1 cellular context compared by ENCODE assay signal in the genomic region with DNA sequence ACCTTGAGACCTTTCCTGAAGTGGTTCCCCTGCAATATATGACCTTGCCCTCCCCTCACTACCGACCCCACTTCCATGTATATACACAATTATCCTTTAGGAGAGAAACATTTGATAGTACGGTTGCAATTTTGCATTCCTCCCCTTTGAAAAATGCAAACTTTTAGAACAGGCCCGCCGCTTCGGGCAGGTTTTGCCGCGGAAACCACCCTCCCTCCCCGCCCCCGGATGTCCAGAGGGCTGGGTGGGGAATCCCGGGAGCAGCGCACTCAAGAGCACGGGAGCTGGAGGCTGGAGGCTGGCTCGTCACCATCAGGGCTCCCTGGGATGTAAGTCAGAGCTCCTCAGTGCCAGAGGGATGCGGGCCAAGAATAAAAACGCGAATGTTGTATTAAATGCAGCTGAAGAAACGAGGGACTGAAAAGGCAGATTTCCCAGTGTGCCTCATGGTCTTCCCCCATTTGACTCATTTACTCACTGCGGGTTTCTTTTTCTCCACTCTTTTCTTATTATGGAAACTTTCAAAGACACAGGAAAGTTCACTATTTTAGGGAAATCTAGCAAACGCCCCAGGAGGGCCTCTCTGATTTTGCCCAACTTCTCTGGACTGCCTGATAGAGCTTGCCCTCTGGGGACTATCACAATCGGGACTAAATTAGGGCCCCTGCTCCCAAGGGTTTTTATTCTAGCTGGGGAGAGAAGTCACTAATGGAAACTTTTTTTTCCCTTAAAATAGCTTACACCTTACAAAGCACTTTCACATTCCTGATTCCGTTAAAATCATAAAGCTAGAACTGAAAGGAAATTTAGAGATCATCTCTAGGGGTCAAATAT.
A peak's percentile ranks its signal among the peaks of the same experiment; 100 is the strongest.
TF ChIP-seq lines count a peak whose summit lies in the region.

No MANE protein-coding gene starts in this region.

TF ChIP-seq in H1, 55 proteins besides CTCF, POLR2A, EP300 and RAD21:
- TF ChIP-seq EGR1 (IDR thresholded peaks at IDR 0.05; ENCODE audit: borderline replicate concordance, low read depth, low read length) (0 out of 2 replicates have a peak, but pooled peaks have one; percentile 34), SUZ12 (IDR thresholded peaks at IDR 0.05; ENCODE audit: low read length) (peak; percentile 70), CBX5 (IDR thresholded peaks at IDR 0.05; ENCODE audit: low read depth, low read length) (no peak), EZH2 (IDR thresholded peaks at IDR 0.05; ENCODE audit: low read depth, low read length, severe bottlenecking) (peak; percentile 56), CEBPB (IDR thresholded peaks at IDR 0.05; ENCODE audit: low read depth, low read length) (no peak)
